In genomic region chr10:79433324-79434222, GRCh38 we compare ENCODE assay signal across 3 cellular contexts.
TF ChIP-seq lines count a peak whose summit lies in the region.

No MANE protein-coding gene starts in this region.

TF ChIP-seq in SK-N-SH, 30 proteins besides CTCF, POLR2A, EP300 and RAD21:
- no peak for TF ChIP-seq RFX5 (IDR thresholded peaks at IDR 0.05; ENCODE audit: low read length)
- TF ChIP-seq FOXM1 (IDR thresholded peaks at IDR 0.05; ENCODE audit: low read depth): no peak
- no peak for TF ChIP-seq FOXJ3 (CRISPR knock-in tag; IDR thresholded peaks at IDR 0.05)
- TF ChIP-seq, protein P1, sequence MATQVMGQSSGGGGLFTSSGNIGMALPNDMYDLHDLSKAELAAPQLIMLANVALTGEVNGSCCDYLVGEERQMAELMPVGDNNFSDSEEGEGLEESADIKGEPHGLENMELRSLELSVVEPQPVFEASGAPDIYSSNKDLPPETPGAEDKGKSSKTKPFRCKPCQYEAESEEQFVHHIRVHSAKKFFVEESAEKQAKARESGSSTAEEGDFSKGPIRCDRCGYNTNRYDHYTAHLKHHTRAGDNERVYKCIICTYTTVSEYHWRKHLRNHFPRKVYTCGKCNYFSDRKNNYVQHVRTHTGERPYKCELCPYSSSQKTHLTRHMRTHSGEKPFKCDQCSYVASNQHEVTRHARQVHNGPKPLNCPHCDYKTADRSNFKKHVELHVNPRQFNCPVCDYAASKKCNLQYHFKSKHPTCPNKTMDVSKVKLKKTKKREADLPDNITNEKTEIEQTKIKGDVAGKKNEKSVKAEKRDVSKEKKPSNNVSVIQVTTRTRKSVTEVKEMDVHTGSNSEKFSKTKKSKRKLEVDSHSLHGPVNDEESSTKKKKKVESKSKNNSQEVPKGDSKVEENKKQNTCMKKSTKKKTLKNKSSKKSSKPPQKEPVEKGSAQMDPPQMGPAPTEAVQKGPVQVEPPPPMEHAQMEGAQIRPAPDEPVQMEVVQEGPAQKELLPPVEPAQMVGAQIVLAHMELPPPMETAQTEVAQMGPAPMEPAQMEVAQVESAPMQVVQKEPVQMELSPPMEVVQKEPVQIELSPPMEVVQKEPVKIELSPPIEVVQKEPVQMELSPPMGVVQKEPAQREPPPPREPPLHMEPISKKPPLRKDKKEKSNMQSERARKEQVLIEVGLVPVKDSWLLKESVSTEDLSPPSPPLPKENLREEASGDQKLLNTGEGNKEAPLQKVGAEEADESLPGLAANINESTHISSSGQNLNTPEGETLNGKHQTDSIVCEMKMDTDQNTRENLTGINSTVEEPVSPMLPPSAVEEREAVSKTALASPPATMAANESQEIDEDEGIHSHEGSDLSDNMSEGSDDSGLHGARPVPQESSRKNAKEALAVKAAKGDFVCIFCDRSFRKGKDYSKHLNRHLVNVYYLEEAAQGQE (IDR thresholded peaks at IDR 0.05; ENCODE audit: low read depth, low read length): no peak
- TF ChIP-seq USF1 (IDR thresholded peaks at IDR 0.05; ENCODE audit: borderline replicate concordance, low read depth): no peak
- TF ChIP-seq TEAD4 (IDR thresholded peaks at IDR 0.05; ENCODE audit: borderline replicate concordance, insufficient read depth): no peak
TF ChIP-seq in SK-N-SH: peak in this region for 0.

TF ChIP-seq in SK-N-SH treated with all-trans-retinoic acid at 6 μM for 48 hours, 23 proteins besides CTCF, POLR2A, EP300 and RAD21:
- TF ChIP-seq ZC3H10 (CRISPR knock-in tag; IDR thresholded peaks at IDR 0.05) (no peak), TCF4 (CRISPR knock-in tag; IDR thresholded peaks at IDR 0.05; ENCODE audit: borderline replicate concordance) (no peak), ISL1 (CRISPR knock-in tag; IDR thresholded peaks at IDR 0.05) (no peak), ESRRG (CRISPR knock-in tag; IDR thresholded peaks at IDR 0.05) (no peak), OSR1 (CRISPR knock-in tag; IDR thresholded peaks at IDR 0.05) (no peak), TSHZ2 (CRISPR knock-in tag; IDR thresholded peaks at IDR 0.05) (no peak), ZFP30 (CRISPR knock-in tag; IDR thresholded peaks at IDR 0.05) (no peak), SNAI2 (CRISPR knock-in tag; IDR thresholded peaks at IDR 0.05) (no peak), TOX (CRISPR knock-in tag; IDR thresholded peaks at IDR 0.05; ENCODE audit: borderline replicate concordance) (no peak), ZNF565 (CRISPR knock-in tag; conservative IDR thresholded peaks at IDR 0.05; ENCODE audit: low read depth) (no peak), GLIS3 (CRISPR knock-in tag; IDR thresholded peaks at IDR 0.05) (no peak), BACH2 (CRISPR knock-in tag; IDR thresholded peaks at IDR 0.05; ENCODE audit: borderline replicate concordance) (no peak), CREB5 (CRISPR knock-in tag; IDR thresholded peaks at IDR 0.05; ENCODE audit: low read depth) (no peak), ZFP3 (CRISPR knock-in tag; IDR thresholded peaks at IDR 0.05) (no peak), ZNF70 (CRISPR knock-in tag; IDR thresholded peaks at IDR 0.05) (no peak)
- TF ChIP-seq, protein P2, sequence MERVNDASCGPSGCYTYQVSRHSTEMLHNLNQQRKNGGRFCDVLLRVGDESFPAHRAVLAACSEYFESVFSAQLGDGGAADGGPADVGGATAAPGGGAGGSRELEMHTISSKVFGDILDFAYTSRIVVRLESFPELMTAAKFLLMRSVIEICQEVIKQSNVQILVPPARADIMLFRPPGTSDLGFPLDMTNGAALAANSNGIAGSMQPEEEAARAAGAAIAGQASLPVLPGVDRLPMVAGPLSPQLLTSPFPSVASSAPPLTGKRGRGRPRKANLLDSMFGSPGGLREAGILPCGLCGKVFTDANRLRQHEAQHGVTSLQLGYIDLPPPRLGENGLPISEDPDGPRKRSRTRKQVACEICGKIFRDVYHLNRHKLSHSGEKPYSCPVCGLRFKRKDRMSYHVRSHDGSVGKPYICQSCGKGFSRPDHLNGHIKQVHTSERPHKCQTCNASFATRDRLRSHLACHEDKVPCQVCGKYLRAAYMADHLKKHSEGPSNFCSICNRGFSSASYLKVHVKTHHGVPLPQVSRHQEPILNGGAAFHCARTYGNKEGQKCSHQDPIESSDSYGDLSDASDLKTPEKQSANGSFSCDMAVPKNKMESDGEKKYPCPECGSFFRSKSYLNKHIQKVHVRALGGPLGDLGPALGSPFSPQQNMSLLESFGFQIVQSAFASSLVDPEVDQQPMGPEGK (CRISPR knock-in tag; IDR thresholded peaks at IDR 0.05; ENCODE audit: borderline replicate concordance): no peak
- TF ChIP-seq, protein P3, sequence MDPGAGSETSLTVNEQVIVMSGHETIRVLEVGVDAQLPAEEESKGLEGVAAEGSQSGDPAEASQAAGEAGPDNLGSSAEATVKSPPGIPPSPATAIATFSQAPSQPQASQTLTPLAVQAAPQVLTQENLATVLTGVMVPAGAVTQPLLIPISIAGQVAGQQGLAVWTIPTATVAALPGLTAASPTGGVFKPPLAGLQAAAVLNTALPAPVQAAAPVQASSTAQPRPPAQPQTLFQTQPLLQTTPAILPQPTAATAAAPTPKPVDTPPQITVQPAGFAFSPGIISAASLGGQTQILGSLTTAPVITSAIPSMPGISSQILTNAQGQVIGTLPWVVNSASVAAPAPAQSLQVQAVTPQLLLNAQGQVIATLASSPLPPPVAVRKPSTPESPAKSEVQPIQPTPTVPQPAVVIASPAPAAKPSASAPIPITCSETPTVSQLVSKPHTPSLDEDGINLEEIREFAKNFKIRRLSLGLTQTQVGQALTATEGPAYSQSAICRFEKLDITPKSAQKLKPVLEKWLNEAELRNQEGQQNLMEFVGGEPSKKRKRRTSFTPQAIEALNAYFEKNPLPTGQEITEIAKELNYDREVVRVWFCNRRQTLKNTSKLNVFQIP (CRISPR knock-in tag; IDR thresholded peaks at IDR 0.05; ENCODE audit: borderline replicate concordance, low read depth): no peak

TF ChIP-seq in H1, 55 proteins besides CTCF, POLR2A, EP300 and RAD21:
- TF ChIP-seq CHD2 (IDR thresholded peaks at IDR 0.05; ENCODE audit: low read length): no peak
- TF ChIP-seq CBX5 (IDR thresholded peaks at IDR 0.05; ENCODE audit: low read depth, low read length): no peak
- no peak for TF ChIP-seq ZNF274 (IDR thresholded peaks at IDR 0.05; ENCODE audit: borderline replicate concordance, extremely low read depth, low read length)
- TF ChIP-seq PHF8 (conservative IDR thresholded peaks at IDR 0.05; ENCODE audit: low read depth, low read length): no peak
- TF ChIP-seq ATF3 (IDR thresholded peaks at IDR 0.05; ENCODE audit: insufficient read depth, low read depth, low read length): no peak
- no peak for TF ChIP-seq BACH1 (IDR thresholded peaks at IDR 0.05; ENCODE audit: low read length)
- no peak for TF ChIP-seq RBBP5 (IDR thresholded peaks at IDR 0.05; ENCODE audit: borderline replicate concordance, low read depth, low read length)
- no peak for TF ChIP-seq HDAC2 (IDR thresholded peaks at IDR 0.05; ENCODE audit: borderline replicate concordance in 1 of 2, low read depth in 2 of 2, low read length in 2 of 2)
- TF ChIP-seq MAX (IDR thresholded peaks at IDR 0.05): no peak
- TF ChIP-seq SP2 (IDR thresholded peaks at IDR 0.05; ENCODE audit: low read length): no peak
